In the genomic region with DNA sequence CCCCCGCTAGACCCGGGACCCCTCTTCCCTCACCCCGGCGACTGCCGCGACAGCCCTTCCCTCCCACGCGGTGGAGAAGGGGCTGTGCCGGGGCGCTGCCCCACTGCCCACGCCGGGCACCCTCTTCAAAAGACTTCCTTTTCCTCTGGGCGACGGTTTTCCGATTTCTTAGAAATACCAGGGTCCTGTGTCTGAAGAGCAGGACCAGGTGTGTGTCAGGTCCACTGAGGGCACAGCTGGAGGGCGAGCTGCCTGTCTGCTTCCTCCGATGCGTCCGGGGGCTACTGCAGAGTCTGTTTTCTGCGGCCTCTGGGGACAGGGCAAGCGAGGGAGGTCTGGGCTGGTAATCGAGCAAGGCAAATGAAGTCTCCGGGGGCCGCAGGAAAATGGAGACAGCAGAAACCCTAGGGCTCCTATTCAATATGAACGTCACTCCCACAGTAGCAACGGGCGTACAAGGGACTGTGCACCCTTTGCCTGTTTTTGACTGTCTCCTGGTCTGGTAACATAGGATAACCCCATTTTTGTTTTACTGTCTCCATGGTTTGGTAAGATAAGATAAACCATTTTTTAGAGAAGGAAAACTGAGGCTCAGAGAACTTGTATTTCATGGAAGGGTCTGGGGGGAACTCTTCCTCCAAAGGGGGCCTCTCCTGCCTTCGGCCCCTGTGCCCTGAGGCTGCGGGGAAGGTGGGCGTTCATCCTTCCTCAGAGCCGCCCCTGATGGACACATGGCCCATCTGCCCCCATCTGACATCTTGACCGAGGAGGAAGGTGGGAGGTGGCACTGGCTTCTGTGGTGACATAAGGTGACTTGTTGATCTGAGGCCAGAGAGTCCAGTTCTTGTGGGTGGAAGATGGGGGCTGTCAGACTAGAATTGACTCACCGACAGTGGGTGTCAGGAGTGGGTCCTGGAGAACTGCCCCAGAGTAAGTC, we compare ENCODE assay signal across 8 cellular contexts. TPM values are rescaled to one million over a fixed set of nuclear protein-coding genes. Genes with fewer than 3 reads are reported as not detected.
A peak's percentile ranks its signal among the peaks of the same experiment; 100 is the strongest.
DNase-seq lines count a peak whose midpoint lies in the region; ATAC-seq and TF ChIP-seq lines count a peak whose summit lies in the region.

No MANE protein-coding gene starts in this region.

- peak overlapping the region; percentile 98 for H3K4me2 ChIP-seq in OCI-LY3 (ENCODE audit: low read length)

- H3K4me1 ChIP-seq in OCI-LY3 (ENCODE audit: low read length) (peaks cover 60% of the 10 kb centered on the region), prostate gland (replicated peaks) (no peaks in the 10 kb centered on the region)
- peaks cover 53% of the 10 kb centered on the region for H3K4me1 ChIP-seq in effector memory CD4-positive, alpha-beta T cell (ENCODE audit: control insufficient read depth, insufficient read depth, low read length, poor library complexity, severe bottlenecking)

- H3K9me3 Mint-ChIP-seq in activated CD4-positive, alpha-beta T cell treated with anti-CD3 and anti-CD28 coated beads, Interleukin-2, amount 10 ng/mL, durations not matched to agents 24 days and 14 days = no peaks in the 10 kb centered on the region

- intact Hi-C loops in activated CD4-positive, alpha-beta T cell treated with anti-CD3 and anti-CD28 coated beads, Interleukin-2, amount 10 ng/mL, durations not matched to agents 24 days and 14 days (cut with micrococcal nuclease) = loop anchor here (1.0 kb wide), 1 partner anchor 11 kb away; no protein-coding TSS in a partner anchor
- intact Hi-C loops in prostate gland (cut with DNase I) = no loop called here

- H3K36me3 ChIP-seq in OCI-LY3 (replicated peaks; ENCODE audit: low read depth, low read length) (peaks cover 29% of the 10 kb centered on the region), prostate gland (no peaks in the 10 kb centered on the region)
- no peaks in the 10 kb centered on the region for H3K36me3 ChIP-seq in effector memory CD4-positive, alpha-beta T cell (ENCODE audit: control insufficient read depth, insufficient read depth, low read length)

- H3K9ac ChIP-seq in OCI-LY3 (ENCODE audit: low read length) = peak overlapping the region; percentile 87

- H3K4me3 ChIP-seq in OCI-LY3 (ENCODE audit: low read length) (peak overlapping the region; percentile 91), prostate gland (peak overlapping the region; percentile 47 to 59)
- peak overlapping the region; percentile 86 for H3K4me3 ChIP-seq in effector memory CD4-positive, alpha-beta T cell (ENCODE audit: insufficient read depth, low read depth, low read length, poor library complexity, severe bottlenecking)

- H4K20me1 ChIP-seq in OCI-LY3 (ENCODE audit: insufficient read depth, low read length) = peaks cover 50% of the 10 kb centered on the region

- no peak overlapping the region for H2AFZ ChIP-seq in OCI-LY3 (ENCODE audit: low read depth, low read length)

- H3K27ac ChIP-seq in OCI-LY3 (ENCODE audit: low read length) (peak overlapping the region; percentile 55; the same call in 1 of the 2 replicates), prostate gland (peak overlapping the region; percentile 59 to 71)
- peak overlapping the region; percentile 88 for H3K27ac ChIP-seq in effector memory CD4-positive, alpha-beta T cell (ENCODE audit: insufficient read depth, low read length, poor library complexity, severe bottlenecking)

- peaks cover 58% of the 10 kb centered on the region for H3K79me2 ChIP-seq in OCI-LY3 (ENCODE audit: low read length)

- no peaks in the 10 kb centered on the region for H3K9me3 ChIP-seq in OCI-LY3 (ENCODE audit: insufficient read depth, low read length)
- H3K9me3 ChIP-seq in effector memory CD4-positive, alpha-beta T cell (ENCODE audit: control insufficient read depth, low read length) = no peaks in the 10 kb centered on the region
- H3K9me3 ChIP-seq in prostate gland = no peaks in the 10 kb centered on the region

- H3K4me1 Mint-ChIP-seq in activated CD4-positive, alpha-beta T cell treated with anti-CD3 and anti-CD28 coated beads, Interleukin-2, amount 10 ng/mL, durations not matched to agents 24 days and 14 days = peaks cover 71% of the 10 kb centered on the region

- TF ChIP-seq POLR2A in prostate gland (IDR thresholded peaks at IDR 0.05) = no peak

- ATAC-seq in HG03565 (IDR thresholded peaks at IDR 0.05; ENCODE audit: unreplicated experiment) = no peak

- TF ChIP-seq CTCF in OCI-LY3 (IDR thresholded peaks at IDR 0.05; ENCODE audit: low read depth, low read length) (no peak), prostate gland (IDR thresholded peaks at IDR 0.05) (no peak)

- H3K4me3 Mint-ChIP-seq in activated CD4-positive, alpha-beta T cell treated with anti-CD3 and anti-CD28 coated beads, Interleukin-2, amount 10 ng/mL, durations not matched to agents 24 days and 14 days = peak overlapping the region; percentile 100

- no peaks in the 10 kb centered on the region for H3K27me3 Mint-ChIP-seq in activated CD4-positive, alpha-beta T cell treated with anti-CD3 and anti-CD28 coated beads, Interleukin-2, amount 10 ng/mL, durations not matched to agents 24 days and 14 days

- 42% methylated on average over 33 of the region's 33 CpGs for WGBS in prostate gland

- H3K27ac Mint-ChIP-seq in activated CD4-positive, alpha-beta T cell treated with anti-CD3 and anti-CD28 coated beads, Interleukin-2, amount 10 ng/mL, durations not matched to agents 24 days and 14 days = peak overlapping the region; percentile 100

- DNase-seq in activated CD4-positive, alpha-beta T cell treated with anti-CD3 and anti-CD28 coated beads, Interleukin-2, amount 10 ng/mL, durations not matched to agents 24 days and 14 days = peak; percentile 75
- DNase-seq in activated CD4-positive, alpha-beta T cell treated with anti-CD3 and anti-CD28 coated beads, Interleukin-2, amount 50 U/mL, for 1 hour = no peak
- DNase-seq in effector memory CD4-positive, alpha-beta T cell = no peak
- no peak for DNase-seq in prostate gland (ENCODE audit: low spot score)
- DNase-seq in COR-L47 (lab: John Stamatoyannopoulos, UW) = no peak
- no peak for DNase-seq in NCI-H187 (lab: John Stamatoyannopoulos, UW)

- H3K27me3 ChIP-seq in OCI-LY3 (ENCODE audit: low read depth, low read length) (no peaks in the 10 kb centered on the region), prostate gland (replicated peaks; ENCODE audit: insufficient read depth) (no peaks in the 10 kb centered on the region)
- H3K27me3 ChIP-seq in effector memory CD4-positive, alpha-beta T cell (replicated peaks; ENCODE audit: control insufficient read depth, insufficient read depth, low read length, poor library complexity, severe bottlenecking) = no peaks in the 10 kb centered on the region

- peaks cover 38% of the 10 kb centered on the region for H3K36me3 Mint-ChIP-seq in activated CD4-positive, alpha-beta T cell treated with anti-CD3 and anti-CD28 coated beads, Interleukin-2, amount 10 ng/mL, durations not matched to agents 24 days and 14 days (ENCODE audit: low read depth)

RNA-seq across cellular contexts. Expression of gene TNFRSF1B, which starts 1.0 kb away (rescaled TPM):
- 145 TPM in 2 replicates for total RNA-seq in activated CD4-positive, alpha-beta T cell treated with anti-CD3 and anti-CD28 coated beads, Interleukin-2, amount 10 ng/mL, durations not matched to agents 24 days and 14 days
- 10 to 100 TPM; 10.9 to 18.4 TPM for total RNA-seq in prostate gland
